Comparison of ENCODE assay signal across 8 cellular contexts in the genomic region with DNA sequence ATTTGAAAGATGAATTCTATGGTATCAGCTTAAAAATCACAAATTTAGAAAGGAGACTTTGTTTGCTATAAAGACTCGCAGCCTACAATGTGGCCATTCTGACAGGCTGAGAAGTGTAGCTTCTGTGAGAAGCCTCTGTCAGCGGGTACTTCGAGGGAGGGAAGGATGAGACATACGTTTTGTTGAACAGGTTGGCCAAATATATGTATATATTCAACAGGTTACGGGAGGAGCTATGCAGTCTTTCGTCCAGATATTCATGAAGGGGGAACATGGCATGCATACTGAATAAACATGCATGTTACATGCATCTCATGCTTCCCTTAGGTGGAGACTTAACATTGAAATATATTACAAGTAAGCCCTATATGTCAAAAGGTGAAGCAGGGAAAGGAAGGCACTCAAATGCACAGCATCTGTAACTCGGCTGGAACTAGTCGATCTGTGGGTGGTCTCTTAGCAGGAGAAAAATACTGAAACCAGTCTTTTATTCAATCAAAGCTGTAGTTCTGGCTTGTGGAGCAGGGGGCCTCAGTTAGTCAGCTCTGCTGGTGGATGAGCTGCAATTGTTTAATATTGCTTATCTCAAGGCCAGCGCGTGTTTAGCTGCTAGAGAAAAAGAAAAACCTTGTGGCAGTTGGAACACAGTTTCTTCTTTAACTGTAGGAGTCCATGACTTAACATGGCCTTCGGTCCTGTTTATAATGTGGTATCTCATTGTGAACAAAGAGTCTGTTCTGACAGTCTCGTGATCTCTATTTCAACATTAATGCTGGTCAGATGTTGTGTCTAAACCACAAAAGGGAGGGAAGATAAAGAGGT.
A peak's percentile ranks its signal among the peaks of the same experiment; 100 is the strongest.
DNase-seq lines count a peak whose midpoint lies in the region; ATAC-seq and TF ChIP-seq lines count a peak whose summit lies in the region.

No MANE protein-coding gene starts in this region.

- ATAC-seq in activated T-cell treated with anti-CD3 and anti-CD28 coated beads, Interleukin-2, amount 50 U/mL, for 72 hours (replicated peaks in 1 of 2): peak; percentile 3 to 4
- ATAC-seq in HG03354 (IDR thresholded peaks at IDR 0.05; ENCODE audit: poor library complexity, severe bottlenecking, unreplicated experiment): peak; percentile 36
- peak; percentile 47 to 50 for ATAC-seq in stimulated activated naive B cell treated with anti-CD40 and anti-IgM and Interleukin-4, amounts not matched to agents 10 μg/mL and 1 μg/mL and 100 μg/mL, for 72 hours (replicated peaks)

- peaks cover 19% of the 10 kb centered on the region for H3K4me1 Mint-ChIP-seq in activated T-cell treated with anti-CD3 and anti-CD28 coated beads, Interleukin-2, amount 50 U/mL, for 72 hours (ENCODE audit: low read depth)
- H3K4me1 Mint-ChIP-seq in chondrocyte (ENCODE audit: low read depth): peaks cover 17% of the 10 kb centered on the region
- peaks cover 23 to 24% of the 10 kb centered on the region in 2 donors for H3K4me1 Mint-ChIP-seq in stimulated activated naive B cell treated with anti-CD40 and anti-IgM and Interleukin-4, amounts not matched to agents 10 μg/mL and 1 μg/mL and 100 μg/mL, for 72 hours

- TF ChIP-seq CTCF in chondrocyte (IDR thresholded peaks at IDR 0.05): peak; percentile 67

- H3K9me3 Mint-ChIP-seq in activated T-cell treated with anti-CD3 and anti-CD28 coated beads, Interleukin-2, amount 50 U/mL, for 72 hours: no peaks in the 10 kb centered on the region
- H3K9me3 Mint-ChIP-seq in chondrocyte (ENCODE audit: low read depth): peaks cover 8% of the 10 kb centered on the region
- no peaks in the 10 kb centered on the region for H3K9me3 Mint-ChIP-seq in stimulated activated naive B cell treated with anti-CD40 and anti-IgM and Interleukin-4, amounts not matched to agents 10 μg/mL and 1 μg/mL and 100 μg/mL, for 72 hours

- no peaks in the 10 kb centered on the region for H3K36me3 Mint-ChIP-seq in activated T-cell treated with anti-CD3 and anti-CD28 coated beads, Interleukin-2, amount 50 U/mL, for 72 hours (ENCODE audit: insufficient read depth in 2 of 2)
- H3K36me3 Mint-ChIP-seq in chondrocyte (ENCODE audit: low read depth): no peaks in the 10 kb centered on the region
- peaks cover 4 to 5% of the 10 kb centered on the region in 2 donors for H3K36me3 Mint-ChIP-seq in stimulated activated naive B cell treated with anti-CD40 and anti-IgM and Interleukin-4, amounts not matched to agents 10 μg/mL and 1 μg/mL and 100 μg/mL, for 72 hours

- H3K27ac Mint-ChIP-seq in activated T-cell treated with anti-CD3 and anti-CD28 coated beads, Interleukin-2, amount 50 U/mL, for 72 hours: peak overlapping the region; percentile 67
- no peak overlapping the region for H3K27ac Mint-ChIP-seq in chondrocyte (ENCODE audit: unreplicated experiment)
- peak overlapping the region; percentile 90 for H3K27ac Mint-ChIP-seq in stimulated activated naive B cell treated with anti-CD40 and anti-IgM and Interleukin-4, amounts not matched to agents 10 μg/mL and 1 μg/mL and 100 μg/mL, for 72 hours

- DNase-seq in activated T-cell treated with anti-CD3 and anti-CD28 coated beads, Interleukin-2, amount 50 U/mL, for 72 hours: no peak
- DNase-seq in activated T-cell treated with anti-CD3 and anti-CD28 coated beads, Interleukin-2, amount 50 U/mL, for 1 hour: no peak
- DNase-seq in chondrocyte (ENCODE audit: low spot score) (no peak), occipital lobe (lab: John Stamatoyannopoulos, UW) (no peak), AG20443 (ENCODE audit: low spot score) (no peak), DMS53 treated with DMSO at 0.1 percent for 48 hours (lab: John Stamatoyannopoulos, UW; ENCODE audit: unreplicated experiment) (no peak)
- no peak for DNase-seq in stimulated activated naive B cell treated with anti-CD40 and anti-IgM and Interleukin-4, amounts not matched to agents 10 μg/mL and 1 μg/mL and 100 μg/mL, for 72 hours

- peak overlapping the region in 1 of 2 donors; percentile 17 for H3K4me3 Mint-ChIP-seq in activated T-cell treated with anti-CD3 and anti-CD28 coated beads, Interleukin-2, amount 50 U/mL, for 72 hours
- no peak overlapping the region for H3K4me3 Mint-ChIP-seq in chondrocyte (ENCODE audit: unreplicated experiment)
- peak overlapping the region; percentile 33 to 37 for H3K4me3 Mint-ChIP-seq in stimulated activated naive B cell treated with anti-CD40 and anti-IgM and Interleukin-4, amounts not matched to agents 10 μg/mL and 1 μg/mL and 100 μg/mL, for 72 hours

- H3K27me3 Mint-ChIP-seq in activated T-cell treated with anti-CD3 and anti-CD28 coated beads, Interleukin-2, amount 50 U/mL, for 72 hours (ENCODE audit: low read depth): peaks cover 24% of the 10 kb centered on the region
- H3K27me3 Mint-ChIP-seq in chondrocyte (ENCODE audit: low read depth): no peaks in the 10 kb centered on the region
- peaks cover 9 to 26% of the 10 kb centered on the region in 2 donors for H3K27me3 Mint-ChIP-seq in stimulated activated naive B cell treated with anti-CD40 and anti-IgM and Interleukin-4, amounts not matched to agents 10 μg/mL and 1 μg/mL and 100 μg/mL, for 72 hours
